8 cellular contexts compared by ENCODE assay signal in the genomic region with DNA sequence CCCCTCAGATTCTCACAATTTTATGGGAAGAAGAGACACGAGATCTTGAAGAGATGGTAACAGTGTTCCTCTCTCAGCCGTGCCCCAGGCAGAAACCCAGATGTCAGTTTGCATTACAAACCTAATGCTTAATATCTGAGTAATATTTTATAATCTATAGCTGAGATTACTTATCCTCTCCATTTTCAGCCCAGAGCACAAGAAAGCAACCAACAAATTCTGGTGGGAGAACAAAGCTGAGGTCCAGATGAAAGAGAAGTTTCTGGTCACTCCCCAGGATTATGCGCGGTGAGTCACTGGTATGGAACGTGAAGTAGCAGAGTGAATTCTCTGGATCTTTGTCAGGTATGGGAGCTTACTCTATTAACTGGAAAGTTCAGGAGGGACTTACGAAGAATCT. TPM values are rescaled to one million over a fixed set of nuclear protein-coding genes. Genes with fewer than 3 reads are reported as not detected.
DNase-seq lines count a peak whose midpoint lies in the region; ATAC-seq lines count a peak whose summit lies in the region.

No MANE protein-coding gene starts in this region.

- no peaks in the 10 kb centered on the region for H3K27me3 Mint-ChIP-seq in activated naive CD4-positive, alpha-beta T cell treated with anti-CD3 and anti-CD28 coated beads, Interleukin-2, amount 10 ng/mL, durations not matched to agents 7 days and 5 days
- H3K27me3 Mint-ChIP-seq in activated CD4-positive, alpha-beta memory T cell treated with anti-CD3 and anti-CD28 coated beads, Interleukin-2, amount 10 ng/mL, durations not matched to agents 7 days and 5 days, result no peaks in the 10 kb centered on the region

- peaks cover 39% of the 10 kb centered on the region for H3K36me3 Mint-ChIP-seq in activated naive CD4-positive, alpha-beta T cell treated with anti-CD3 and anti-CD28 coated beads, Interleukin-2, amount 10 ng/mL, durations not matched to agents 7 days and 5 days
- H3K36me3 Mint-ChIP-seq in activated CD4-positive, alpha-beta memory T cell treated with anti-CD3 and anti-CD28 coated beads, Interleukin-2, amount 10 ng/mL, durations not matched to agents 7 days and 5 days (ENCODE audit: low read depth), result peaks cover 50% of the 10 kb centered on the region
- peaks cover 69% of the 10 kb centered on the region for H3K36me3 Mint-ChIP-seq in stimulated activated effector memory CD8-positive, alpha-beta T cell treated with anti-CD3 and anti-CD28 coated beads, Interleukin-12 subunit alpha, Interleukin-12 subunit beta, amount 100 ng/mL, for 72 hours

- no peak for DNase-seq in activated naive CD4-positive, alpha-beta T cell treated with anti-CD3 and anti-CD28 coated beads, Interleukin-2, amount 10 ng/mL, durations not matched to agents 7 days and 5 days
- DNase-seq in activated naive CD4-positive, alpha-beta T cell treated with anti-CD3 and anti-CD28 coated beads, Interleukin-2, amount 50 U/mL, for 16 hours, result no peak
- no peak for DNase-seq in activated CD4-positive, alpha-beta memory T cell treated with anti-CD3 and anti-CD28 coated beads, Interleukin-2, amount 10 ng/mL, durations not matched to agents 7 days and 5 days
- no peak for DNase-seq in stimulated activated effector memory CD8-positive, alpha-beta T cell treated with anti-CD3 and anti-CD28 coated beads, Interleukin-12 subunit alpha, Interleukin-12 subunit beta, amount 100 ng/mL, for 72 hours (ENCODE audit: low spot score in 2 of 2)
- DNase-seq in SIG-M5 (lab: John Stamatoyannopoulos, UW) (no peak), NCI-H82 (lab: John Stamatoyannopoulos, UW) (no peak)

- peak overlapping the region; percentile 85 for H3K4me3 Mint-ChIP-seq in activated naive CD4-positive, alpha-beta T cell treated with anti-CD3 and anti-CD28 coated beads, Interleukin-2, amount 10 ng/mL, durations not matched to agents 7 days and 5 days
- H3K4me3 Mint-ChIP-seq in activated CD4-positive, alpha-beta memory T cell treated with anti-CD3 and anti-CD28 coated beads, Interleukin-2, amount 10 ng/mL, durations not matched to agents 7 days and 5 days, result peak overlapping the region; percentile 99
- peak overlapping the region; percentile 85 for H3K4me3 Mint-ChIP-seq in stimulated activated effector memory CD8-positive, alpha-beta T cell treated with anti-CD3 and anti-CD28 coated beads, Interleukin-12 subunit alpha, Interleukin-12 subunit beta, amount 100 ng/mL, for 72 hours

- peaks cover 41% of the 10 kb centered on the region for H3K4me1 Mint-ChIP-seq in activated naive CD4-positive, alpha-beta T cell treated with anti-CD3 and anti-CD28 coated beads, Interleukin-2, amount 10 ng/mL, durations not matched to agents 7 days and 5 days
- peaks cover 38% of the 10 kb centered on the region for H3K4me1 Mint-ChIP-seq in activated CD4-positive, alpha-beta memory T cell treated with anti-CD3 and anti-CD28 coated beads, Interleukin-2, amount 10 ng/mL, durations not matched to agents 7 days and 5 days
- H3K4me1 Mint-ChIP-seq in stimulated activated effector memory CD8-positive, alpha-beta T cell treated with anti-CD3 and anti-CD28 coated beads, Interleukin-12 subunit alpha, Interleukin-12 subunit beta, amount 100 ng/mL, for 72 hours, result peaks cover 42% of the 10 kb centered on the region

- H3K27ac Mint-ChIP-seq in activated naive CD4-positive, alpha-beta T cell treated with anti-CD3 and anti-CD28 coated beads, Interleukin-2, amount 10 ng/mL, durations not matched to agents 7 days and 5 days, result peak overlapping the region; percentile 92
- H3K27ac Mint-ChIP-seq in activated CD4-positive, alpha-beta memory T cell treated with anti-CD3 and anti-CD28 coated beads, Interleukin-2, amount 10 ng/mL, durations not matched to agents 7 days and 5 days, result peak overlapping the region; percentile 95
- H3K27ac Mint-ChIP-seq in stimulated activated effector memory CD8-positive, alpha-beta T cell treated with anti-CD3 and anti-CD28 coated beads, Interleukin-12 subunit alpha, Interleukin-12 subunit beta, amount 100 ng/mL, for 72 hours, result peak overlapping the region; percentile 99

- POLR2A ChIA-PET in activated CD4-positive, alpha-beta memory T cell treated with anti-CD3 and anti-CD28 coated beads, Interleukin-2, amount 10 ng/mL, durations not matched to agents 7 days and 5 days (lab: Charles Lee), result interaction anchor here (2.0 to 5.7 kb wide), 5 partner anchors 16 to 208 kb away, joined by 9 to 150 read pairs (median 26); partner anchors contain the start of genes DDX6, RPS25, TRAPPC4 and VPS11

- H3K27me3 ChIP-seq in iPS-15b (ENCODE audit: control insufficient read depth, insufficient read depth, low read length), result no peaks in the 10 kb centered on the region

- H3K4me3 ChIP-seq in iPS-15b (ENCODE audit: low read depth, low read length), result peak overlapping the region; percentile 100

- peak overlapping the region; percentile 70 for H3K9ac ChIP-seq in iPS-15b (ENCODE audit: low read depth, low read length)

- no peaks in the 10 kb centered on the region for H3K9me3 ChIP-seq in iPS-15b (ENCODE audit: control insufficient read depth, insufficient read depth, low read length)

- CTCF ChIA-PET in activated naive CD4-positive, alpha-beta T cell treated with anti-CD3 and anti-CD28 coated beads, Interleukin-2, amount 10 ng/mL, durations not matched to agents 7 days and 5 days (lab: Charles Lee), result no interaction called here
- CTCF ChIA-PET in activated CD4-positive, alpha-beta memory T cell treated with anti-CD3 and anti-CD28 coated beads, Interleukin-2, amount 10 ng/mL, durations not matched to agents 7 days and 5 days (lab: Charles Lee), result interaction anchor here (1.0 to 3.0 kb wide), 3 partner anchors 9 to 57 kb away, joined by 3 to 12 read pairs (median 6); partner anchors contain the start of gene SLC37A4

- H3K4me1 ChIP-seq in iPS-15b (ENCODE audit: control insufficient read depth, insufficient read depth, low read length), result peaks cover 3% of the 10 kb centered on the region

- peaks cover 17% of the 10 kb centered on the region for H3K36me3 ChIP-seq in iPS-15b (ENCODE audit: control insufficient read depth, insufficient read depth, low read length)

- no peaks in the 10 kb centered on the region for H3K9me3 Mint-ChIP-seq in activated naive CD4-positive, alpha-beta T cell treated with anti-CD3 and anti-CD28 coated beads, Interleukin-2, amount 10 ng/mL, durations not matched to agents 7 days and 5 days
- H3K9me3 Mint-ChIP-seq in activated CD4-positive, alpha-beta memory T cell treated with anti-CD3 and anti-CD28 coated beads, Interleukin-2, amount 10 ng/mL, durations not matched to agents 7 days and 5 days, result no peaks in the 10 kb centered on the region
- H3K9me3 Mint-ChIP-seq in stimulated activated effector memory CD8-positive, alpha-beta T cell treated with anti-CD3 and anti-CD28 coated beads, Interleukin-12 subunit alpha, Interleukin-12 subunit beta, amount 100 ng/mL, for 72 hours, result no peaks in the 10 kb centered on the region

- ATAC-seq in stimulated activated effector memory CD8-positive, alpha-beta T cell treated with anti-CD3 and anti-CD28 coated beads, Interleukin-12 subunit alpha, Interleukin-12 subunit beta, amount 100 ng/mL, for 72 hours, result no peak
- ATAC-seq in GM21786 (IDR thresholded peaks at IDR 0.05; ENCODE audit: unreplicated experiment), result no peak

RNA-seq across cellular contexts. Expression of gene CENATAC, which starts 0.9 kb away (rescaled TPM):
- 10 to 100 TPM; 34.6 to 35.0 TPM for total RNA-seq in activated CD4-positive, alpha-beta memory T cell treated with anti-CD3 and anti-CD28 coated beads, Interleukin-2, amount 10 ng/mL, durations not matched to agents 7 days and 5 days

RNA-seq across cellular contexts. Expression of gene RPS25, which starts 19.3 kb away (rescaled TPM):
- total RNA-seq in activated CD4-positive, alpha-beta memory T cell treated with anti-CD3 and anti-CD28 coated beads, Interleukin-2, amount 10 ng/mL, durations not matched to agents 7 days and 5 days, result 1,000 to 10,000 TPM; 1,257 to 1,287 TPM

RNA-seq across cellular contexts. Expression of gene TRAPPC4, which starts 19.7 kb away (rescaled TPM):
- total RNA-seq in activated CD4-positive, alpha-beta memory T cell treated with anti-CD3 and anti-CD28 coated beads, Interleukin-2, amount 10 ng/mL, durations not matched to agents 7 days and 5 days, result 10 to 100 TPM; 67.0 to 71.1 TPM

RNA-seq across cellular contexts. Expression of gene FOXR1, which starts 27.3 kb away (rescaled TPM):
- total RNA-seq in activated CD4-positive, alpha-beta memory T cell treated with anti-CD3 and anti-CD28 coated beads, Interleukin-2, amount 10 ng/mL, durations not matched to agents 7 days and 5 days, result not detected

RNA-seq across cellular contexts. Expression of gene SLC37A4, which starts 31.9 kb away (rescaled TPM):
- total RNA-seq in activated CD4-positive, alpha-beta memory T cell treated with anti-CD3 and anti-CD28 coated beads, Interleukin-2, amount 10 ng/mL, durations not matched to agents 7 days and 5 days, result 10 to 100 TPM; 31.6 to 33.9 TPM
